In genomic region chr7:30924624-30925023, GRCh38 we compare ENCODE assay signal across 26 cellular contexts. TPM values are rescaled to one million over a fixed set of nuclear protein-coding genes. Genes with fewer than 3 reads are reported as not detected.
A peak's percentile ranks its signal among the peaks of the same experiment; 100 is the strongest.
DNase-seq lines count a peak whose midpoint lies in the region; ATAC-seq, FAIRE-seq and TF ChIP-seq lines count a peak whose summit lies in the region.
"Had no signal": no experiment of that assay in that cellular context is flagged by ENCODE, and none has a peak within 500 bp of the region (broad histone marks: within the 10 kb centered on the region; RNA-seq: fewer than 3 reads in every experiment).

No MANE protein-coding gene starts in this region.

- peak in 2 of 3 donors; percentile 3 to 20 for DNase-seq in right cardiac atrium
- no peak for DNase-seq in left ventricle myocardium superior
- DNase-seq in activated CD8-positive, alpha-beta memory T cell treated with anti-CD3 and anti-CD28 coated beads, Interleukin-2, amount 50 U/mL, for 4 hours, result peak; percentile 2
- DNase-seq in natural killer cell treated with Interleukin-12 subunit alpha and Interleukin-12 subunit beta and Interleukin-15 and Interleukin-18, amount 100 ng/mL, for 72 hours (ENCODE audit: low spot score), result peak; percentile 12
- DNase-seq in urothelium cell line (ENCODE audit: low spot score), result no peak
- DNase-seq in NOMO-1 (lab: John Stamatoyannopoulos, UW; ENCODE audit: unreplicated experiment in 2 of 2), result no peak
- DNase-seq in retina, result no peak
- no peak for DNase-seq in psoas muscle
- DNase-seq: activated CD4-positive, alpha-beta T cell treated with anti-CD3 and anti-CD28 coated beads for 4 hours; activated T-cell treated with anti-CD3 and anti-CD28 coated beads, Interleukin-2, amount 50 U/mL, for 1 hour; foreskin fibroblast; hypothalamus; Karpas-422; mesendoderm; NCI-H2029 treated with DMSO at 0.1 percent for 48 hours; stimulated activated naive B cell treated with anti-CD40 and anti-IgM and Interleukin-4, amounts not matched to agents 10 μg/mL and 1 μg/mL and 100 μg/mL, for 72 hours had no signal

- ATAC-seq in right cardiac atrium (no peak), left ventricle myocardium superior (no peak), psoas muscle (no peak)
- no peak for ATAC-seq in natural killer cell treated with Interleukin-12 subunit alpha and Interleukin-12 subunit beta and Interleukin-15 and Interleukin-18, amount 100 ng/mL, for 72 hours
- ATAC-seq: naive thymus-derived CD8-positive, alpha-beta T cell; stimulated activated naive B cell treated with anti-CD40 and anti-IgM and Interleukin-4, amounts not matched to agents 10 μg/mL and 1 μg/mL and 100 μg/mL, for 72 hours had no signal

- intact Hi-C loops in right cardiac atrium (cut with DNase I) (loop anchor here in 1 of 4 donors (5.0 kb wide), 1 partner anchor 38 kb away; the partner anchor contains the start of gene GHRHR), left ventricle myocardium superior (cut with micrococcal nuclease) (no loop called here), psoas muscle (cut with DNase I) (no loop called here)

- H3K4me3 Mint-ChIP-seq in natural killer cell treated with Interleukin-12 subunit alpha and Interleukin-12 subunit beta and Interleukin-15 and Interleukin-18, amount 100 ng/mL, for 72 hours, result no peak overlapping the region
- H3K4me3 Mint-ChIP-seq: activated naive CD8-positive, alpha-beta T cell; CD8-positive, alpha-beta memory T cell; naive thymus-derived CD8-positive, alpha-beta T cell; stimulated activated naive B cell treated with anti-CD40 and anti-IgM and Interleukin-4, amounts not matched to agents 10 μg/mL and 1 μg/mL and 100 μg/mL, for 72 hours had no signal

- peaks cover 0 to 6% of the 10 kb centered on the region in 2 donors for H3K36me3 ChIP-seq in psoas muscle (ENCODE audit: insufficient read depth in 1 of 2, low read depth in 1 of 2)
- H3K36me3 ChIP-seq: thyroid gland had no signal

- H3K4me3 ChIP-seq in right cardiac atrium (ENCODE audit: low read length) (no peak overlapping the region), psoas muscle (no peak overlapping the region)
- H3K4me3 ChIP-seq: thyroid gland had no signal

- peaks cover 0 to 3% of the 10 kb centered on the region in 2 donors for H3K27me3 Mint-ChIP-seq in natural killer cell treated with Interleukin-12 subunit alpha and Interleukin-12 subunit beta and Interleukin-15 and Interleukin-18, amount 100 ng/mL, for 72 hours
- H3K27me3 Mint-ChIP-seq: activated naive CD8-positive, alpha-beta T cell had no signal

- H3K27ac ChIP-seq in right cardiac atrium (ENCODE audit: low read length), result no peak overlapping the region
- no peak overlapping the region for H3K27ac ChIP-seq in psoas muscle
- H3K27ac ChIP-seq: thyroid gland had no signal

- H3K27me3 ChIP-seq in right cardiac atrium (ENCODE audit: control insufficient read depth, insufficient read depth), result no peaks in the 10 kb centered on the region
- H3K27me3 ChIP-seq in psoas muscle (ENCODE audit: insufficient read depth in 3 of 3, low read length in 2 of 3), result no peaks in the 10 kb centered on the region
- H3K27me3 ChIP-seq: thyroid gland had no signal

- peak; percentile 70 for FAIRE-seq in urothelium cell line (lab: Jason Lieb, UNC)
- FAIRE-seq: HTR-8/SVneo, kidney had no signal

- H3K27ac Mint-ChIP-seq in natural killer cell treated with Interleukin-12 subunit alpha and Interleukin-12 subunit beta and Interleukin-15 and Interleukin-18, amount 100 ng/mL, for 72 hours, result no peak overlapping the region
- H3K27ac Mint-ChIP-seq: activated naive CD8-positive, alpha-beta T cell; CD8-positive, alpha-beta memory T cell; naive thymus-derived CD8-positive, alpha-beta T cell; stimulated activated naive B cell treated with anti-CD40 and anti-IgM and Interleukin-4, amounts not matched to agents 10 μg/mL and 1 μg/mL and 100 μg/mL, for 72 hours had no signal

- no peaks in the 10 kb centered on the region for H3K4me1 Mint-ChIP-seq in natural killer cell treated with Interleukin-12 subunit alpha and Interleukin-12 subunit beta and Interleukin-15 and Interleukin-18, amount 100 ng/mL, for 72 hours (ENCODE audit: low read depth in 2 of 2)
- H3K4me1 Mint-ChIP-seq: CD8-positive, alpha-beta memory T cell; stimulated activated naive B cell treated with anti-CD40 and anti-IgM and Interleukin-4, amounts not matched to agents 10 μg/mL and 1 μg/mL and 100 μg/mL, for 72 hours had no signal

- peaks cover 2% of the 10 kb centered on the region for H3K9me3 Mint-ChIP-seq in natural killer cell treated with Interleukin-12 subunit alpha and Interleukin-12 subunit beta and Interleukin-15 and Interleukin-18, amount 100 ng/mL, for 72 hours

- peaks cover 26% of the 10 kb centered on the region for H3K4me1 ChIP-seq in right cardiac atrium (ENCODE audit: control insufficient read depth, insufficient read depth, low read length)
- H3K4me1 ChIP-seq in psoas muscle, result peaks cover 22% of the 10 kb centered on the region

- TF ChIP-seq CTCF in psoas muscle (IDR thresholded peaks at IDR 0.05), result no peak

- H3K36me3 Mint-ChIP-seq in natural killer cell treated with Interleukin-12 subunit alpha and Interleukin-12 subunit beta and Interleukin-15 and Interleukin-18, amount 100 ng/mL, for 72 hours, result no peaks in the 10 kb centered on the region
- H3K36me3 Mint-ChIP-seq: activated naive CD8-positive, alpha-beta T cell; CD8-positive, alpha-beta memory T cell; naive thymus-derived CD8-positive, alpha-beta T cell; stimulated activated naive B cell treated with anti-CD40 and anti-IgM and Interleukin-4, amounts not matched to agents 10 μg/mL and 1 μg/mL and 100 μg/mL, for 72 hours had no signal

- H3K9me3 ChIP-seq in right cardiac atrium (ENCODE audit: control insufficient read depth, low read length), result no peaks in the 10 kb centered on the region
- no peaks in the 10 kb centered on the region for H3K9me3 ChIP-seq in psoas muscle
- H3K9me3 ChIP-seq: thyroid gland had no signal

RNA-seq across cellular contexts. Expression of gene AQP1, which starts 13.0 kb away (rescaled TPM):
- 100 to 1,000 TPM; 187 to 254 (median 222) TPM for total RNA-seq in right cardiac atrium
- polyA plus RNA-seq in right cardiac atrium, result 216 TPM
- total RNA-seq in left ventricle myocardium superior, result 323 TPM
- under 1 TPM in 1 of 2 donors, not detected in 1; 0.14 TPM for total RNA-seq in natural killer cell treated with Interleukin-12 subunit alpha and Interleukin-12 subunit beta and Interleukin-15 and Interleukin-18, amount 100 ng/mL, for 72 hours
- 100 to 1,000 TPM in 2 of 4 donors, 10 to 100 TPM in 2; 76.1 to 229 (median 110) TPM for total RNA-seq in psoas muscle
- 100 to 1,000 TPM in 1 of 3 donors, 10 to 100 TPM in 2; 75.0 to 130 (median 97.8) TPM for polyA plus RNA-seq in psoas muscle
- polyA plus RNA-seq: CD8-positive, alpha-beta memory T cell; naive thymus-derived CD8-positive, alpha-beta T cell had no signal

RNA-seq across cellular contexts. Expression of gene GHRHR, which starts 39.1 kb away (rescaled TPM):
- not detected for total RNA-seq in right cardiac atrium
- not detected for polyA plus RNA-seq in right cardiac atrium
- total RNA-seq in left ventricle myocardium superior, result not detected
- total RNA-seq in natural killer cell treated with Interleukin-12 subunit alpha and Interleukin-12 subunit beta and Interleukin-15 and Interleukin-18, amount 100 ng/mL, for 72 hours, result not detected
- not detected for total RNA-seq in psoas muscle
- polyA plus RNA-seq in psoas muscle, result under 1 TPM in 2 of 3 donors, not detected in 1; 0.03 to 0.16 TPM
- total RNA-seq: CD8-positive, alpha-beta memory T cell; H4; kidney; naive thymus-derived CD8-positive, alpha-beta T cell; NCI-H460; pulmonary artery endothelial cell; RPMI7951 had no signal
- polyA plus RNA-seq: CD8-positive, alpha-beta memory T cell; naive thymus-derived CD8-positive, alpha-beta T cell had no signal

Comparison
In these comparisons a context has a peak if more than half of its experiments do, and no peak if none do; other contexts are left out.
1. DNase-seq: peak in right cardiac atrium (2 of 3), activated CD8-positive, alpha-beta memory T cell treated with anti-CD3 and anti-CD28 coated beads, Interleukin-2, amount 50 U/mL, for 4 hours (single experiment) and natural killer cell treated with Interleukin-12 subunit alpha and Interleukin-12 subunit beta and Interleukin-15 and Interleukin-18, amount 100 ng/mL, for 72 hours (single experiment); none in left ventricle myocardium superior (single experiment), urothelium cell line (single experiment), NOMO-1 (0 of 2), retina (single experiment) and psoas muscle (0 of 2).
2. RNA of gene AQP1, which starts 13.0 kb away (total RNA-seq): 323 TPM in left ventricle myocardium superior (single experiment), 187 to 254 TPM in right cardiac atrium and 76.1 to 229 TPM in psoas muscle; 0.14 TPM in natural killer cell treated with Interleukin-12 subunit alpha and Interleukin-12 subunit beta and Interleukin-15 and Interleukin-18, amount 100 ng/mL, for 72 hours; every median in the first group is over 10 times any median in the second.